11 cellular contexts compared by ENCODE assay signal in the genomic region with DNA sequence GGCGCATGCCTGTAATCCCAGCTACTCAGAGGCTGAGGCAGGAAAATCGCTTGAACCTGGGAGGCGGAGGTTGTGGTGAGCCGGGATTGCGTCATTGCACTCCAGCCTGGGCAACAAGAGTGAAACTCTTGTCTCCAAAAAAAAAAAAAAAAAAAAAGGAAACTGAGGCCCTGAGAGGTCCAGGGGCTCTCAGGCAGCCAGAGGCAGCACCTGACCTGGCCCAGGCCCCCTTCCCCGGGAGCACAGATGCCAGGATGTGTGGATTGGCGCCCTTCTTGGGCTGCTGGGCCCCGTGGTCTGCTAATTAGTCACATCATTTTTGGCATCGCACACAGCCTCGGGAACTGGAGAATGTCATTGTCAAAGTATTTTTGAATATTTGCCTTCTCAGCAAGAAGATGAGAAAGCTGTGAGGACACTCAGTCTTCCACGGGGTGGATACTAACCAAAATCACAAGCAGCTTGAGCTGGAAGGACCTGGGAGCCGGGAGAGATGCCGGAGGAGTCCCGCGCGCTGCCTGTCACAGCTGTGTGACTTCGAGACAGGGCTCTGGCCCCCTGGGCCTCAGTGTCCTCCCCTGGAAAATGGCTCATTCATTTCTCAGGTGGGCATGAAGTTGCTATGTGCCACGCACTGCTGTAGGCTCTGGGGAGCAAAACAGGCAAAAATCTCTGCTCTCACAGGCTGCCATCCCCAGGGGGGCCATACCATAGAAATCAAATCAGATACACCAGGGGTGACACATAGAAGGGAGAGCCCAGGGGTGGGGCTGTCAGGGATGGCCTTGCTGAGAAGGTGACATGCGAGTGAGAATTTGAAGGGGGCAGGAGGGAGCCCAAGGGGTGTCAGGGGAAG. TPM values are rescaled to one million over a fixed set of nuclear protein-coding genes. Genes with fewer than 3 reads are reported as not detected.
A peak's percentile ranks its signal among the peaks of the same experiment; 100 is the strongest.
DNase-seq lines count a peak whose midpoint lies in the region; ATAC-seq and TF ChIP-seq lines count a peak whose summit lies in the region.
"Had no signal": no experiment of that assay in that cellular context is flagged by ENCODE, and none has a peak within 500 bp of the region (broad histone marks: within the 10 kb centered on the region; RNA-seq: fewer than 3 reads in every experiment).

No MANE protein-coding gene starts in this region.

- peak overlapping the region; percentile 10 for H3K4me3 ChIP-seq in fibroblast of mammary gland (ENCODE audit: control insufficient read depth, low read depth, low read length)

- DNase-seq in ELR (ENCODE audit: low read depth) (peak; percentile 89), RWPE1 (ENCODE audit: low spot score) (no peak), fibroblast of mammary gland (ENCODE audit: low read depth) (peak; percentile 82), renal cortical epithelial cell (ENCODE audit: low read depth) (peak; percentile 14), NCI-H345 treated with DMSO at 0.1 percent for 48 hours (lab: John Stamatoyannopoulos, UW; ENCODE audit: unreplicated experiment) (no peak), NOMO-1 treated with dmso at 0.1 percent for 144 hours (lab: John Stamatoyannopoulos, UW; ENCODE audit: unreplicated experiment) (no peak)
- no peak for DNase-seq in stimulated activated CD4-positive, alpha-beta T cell treated with anti-CD3 and anti-CD28 coated beads, Interleukin-1b, Interleukin-23, amount 100 ng/mL, for 48 hours
- DNase-seq: activated naive CD4-positive, alpha-beta T cell treated with anti-CD3 and anti-CD28 coated beads, Interleukin-2, amount 50 U/mL, for 16 hours; GF-D8; glutamatergic neuron had no signal

- ATAC-seq in GM18520 (IDR thresholded peaks at IDR 0.05; ENCODE audit: unreplicated experiment): no peak

- H3K27ac ChIP-seq in RWPE1: peak overlapping the region; percentile 77

- POLR2A ChIA-PET in RWPE1 (lab: Yijun Ruan, JAX; ENCODE audit: low non-redundant PET): interaction anchor here (0.5 to 0.7 kb wide), 2 partner anchors 58 to 82 kb away, joined by 4 to 9 read pairs; no protein-coding TSS in a partner anchor

- CTCF ChIA-PET in RWPE1 (lab: Yijun Ruan, JAX): interaction anchor here (1.0 kb wide), 1 partner anchor 15 kb away, joined by 3 read pairs; no protein-coding TSS in a partner anchor

- TF ChIP-seq CTCF in RWPE1 (conservative IDR thresholded peaks at IDR 0.05; ENCODE audit: low read depth) (no peak), fibroblast of mammary gland (conservative IDR thresholded peaks at IDR 0.05; ENCODE audit: control insufficient read depth, insufficient read depth, low read depth, low read length) (no peak)

RNA-seq across cellular contexts. Expression of a gene that starts 12.5 kb away (rescaled TPM):
- 11.6 and 28.0 TPM in 2 replicates for total RNA-seq in renal cortical epithelial cell

Comparison
In these comparisons a context has a peak if more than half of its experiments do, and no peak if none do; other contexts are left out.
1. DNase-seq: peak in ELR (single experiment), fibroblast of mammary gland (single experiment) and renal cortical epithelial cell (single experiment); none in RWPE1 (single experiment), NCI-H345 treated with DMSO at 0.1 percent for 48 hours (single experiment), NOMO-1 treated with dmso at 0.1 percent for 144 hours (single experiment) and stimulated activated CD4-positive, alpha-beta T cell treated with anti-CD3 and anti-CD28 coated beads, Interleukin-1b, Interleukin-23, amount 100 ng/mL, for 48 hours (single experiment).